ENCODE assay signal across 24 cellular contexts in genomic region chr4:45131020-45131419, GRCh38.
DNase-seq lines count a peak whose midpoint lies in the region; ATAC-seq and TF ChIP-seq lines count a peak whose summit lies in the region.
"Had no signal": no experiment of that assay in that cellular context is flagged by ENCODE, and none has a peak within 500 bp of the region (broad histone marks: within the 10 kb centered on the region; RNA-seq: fewer than 3 reads in every experiment).

No MANE protein-coding gene starts in this region.

- H3K27ac ChIP-seq in 22Rv1 (peak overlapping the region; percentile 27; the same call in 1 of the 2 replicates), GM23338 (ENCODE audit: low read depth) (no peak overlapping the region), lower lobe of right lung (no peak overlapping the region)
- H3K27ac ChIP-seq: BLaER1, GM23248, RWPE1 had no signal

- H3K9me2 ChIP-seq in GM23338 (ENCODE audit: insufficient read depth), result no peaks in the 10 kb centered on the region

- no peak overlapping the region for H3K27ac Mint-ChIP-seq in GM23338
- no peak overlapping the region for H3K27ac Mint-ChIP-seq in CD14-positive monocyte
- H3K27ac Mint-ChIP-seq: CD4-positive, alpha-beta memory T cell; HFFc6 had no signal

- no peaks in the 10 kb centered on the region for H3K36me3 ChIP-seq in GM23338 (ENCODE audit: insufficient read depth)
- no peaks in the 10 kb centered on the region for H3K36me3 ChIP-seq in endocrine pancreas (ENCODE audit: control insufficient read depth, insufficient read depth, low read length)
- H3K36me3 ChIP-seq in lower lobe of right lung, result no peaks in the 10 kb centered on the region
- H3K36me3 ChIP-seq: BLaER1, HAP-1 had no signal

- TF ChIP-seq CTCF in 22Rv1 (IDR thresholded peaks at IDR 0.05) (no peak), GM23338 (conservative IDR thresholded peaks at IDR 0.05; ENCODE audit: low read depth in 2 of 2) (no peak), lower lobe of right lung (IDR thresholded peaks at IDR 0.05) (no peak), CD14-positive monocyte (IDR thresholded peaks at IDR 0.05) (no peak)

- H3F3A ChIP-seq in GM23338 (replicated peaks; ENCODE audit: low read depth), result no peaks in the 10 kb centered on the region

- H3K4me3 ChIP-seq in GM23338 (no peak overlapping the region), endocrine pancreas (ENCODE audit: control insufficient read depth, insufficient read depth, low read length) (peak overlapping the region; percentile 16), lower lobe of right lung (no peak overlapping the region)
- H3K4me3 ChIP-seq: BLaER1, GM23248, HAP-1, K562 had no signal

- H3K27me3 Mint-ChIP-seq in GM23338 (ENCODE audit: insufficient read depth, low read depth, poor library complexity) (peaks cover 3% of the 10 kb centered on the region), CD14-positive monocyte (ENCODE audit: low read depth in 3 of 3) (no peaks in the 10 kb centered on the region)
- H3K27me3 Mint-ChIP-seq: CD4-positive, alpha-beta memory T cell had no signal

- H3K4me1 ChIP-seq in GM23338 (ENCODE audit: insufficient read depth) (0 out of 2 replicates have a peak, but pooled peaks cover 2% of the 10 kb centered on the region), endocrine pancreas (ENCODE audit: control insufficient read depth, insufficient read depth, low read length) (peaks cover 17% of the 10 kb centered on the region), lower lobe of right lung (no peaks in the 10 kb centered on the region)
- H3K4me1 ChIP-seq: BLaER1, Caco-2, HAP-1 had no signal

- H3K4me2 ChIP-seq in GM23338, result no peak overlapping the region
- H3K4me2 ChIP-seq: BLaER1 had no signal

- DNase-seq in GM23338 (ENCODE audit: low spot score) (no peak), NCI-H774 (lab: John Stamatoyannopoulos, UW) (peak; percentile 63), lower lobe of right lung (no peak), GM19238 (ENCODE audit: insufficient read length, low spot score) (no peak), CD14-positive monocyte (ENCODE audit: low spot score) (no peak)
- DNase-seq: Caco-2; CD4-positive, alpha-beta memory T cell; GM23248; HFFc6; Kasumi-1; NCI-H1105 treated with DMSO at 0.1 percent for 48 hours; NCI-H146; NCI-H2029; NCI-H2227 treated with DMSO at 0.1 percent for 48 hours; NCI-H526 treated with DMSO at 0.1 percent for 48 hours; SHP77 treated with DMSO at 0.1 percent for 48 hours; T-helper 1 cell had no signal

- no peak overlapping the region for H3K9ac ChIP-seq in endocrine pancreas (ENCODE audit: control insufficient read depth, insufficient read depth, low read length)
- H3K9ac ChIP-seq: BLaER1, GM23248 had no signal

- H2AFZ ChIP-seq in GM23338, result 0 out of 2 replicates have a peak overlapping the region, but pooled peaks have one; percentile 56
- H2AFZ ChIP-seq: GM23248 had no signal

- H3K9me3 Mint-ChIP-seq in GM23338 (peaks cover 78% of the 10 kb centered on the region), CD14-positive monocyte (peaks cover 0 to 15% (median 4%) of the 10 kb centered on the region in 7 donors)

- H3K27me3 ChIP-seq in GM23338 (ENCODE audit: insufficient read depth) (no peaks in the 10 kb centered on the region), endocrine pancreas (ENCODE audit: control insufficient read depth, insufficient read depth, low read length) (no peaks in the 10 kb centered on the region), lower lobe of right lung (ENCODE audit: low read depth) (no peaks in the 10 kb centered on the region)
- H3K27me3 ChIP-seq: BLaER1 had no signal

- H4K20me1 ChIP-seq in GM23338 (replicated peaks; ENCODE audit: insufficient read depth), result no peaks in the 10 kb centered on the region
- H4K20me1 ChIP-seq: BLaER1 had no signal

- no peaks in the 10 kb centered on the region for H3K4me1 Mint-ChIP-seq in GM23338
- H3K4me1 Mint-ChIP-seq in CD14-positive monocyte, result no peaks in the 10 kb centered on the region
- H3K4me1 Mint-ChIP-seq: CD4-positive, alpha-beta memory T cell had no signal

- H3K4me3 Mint-ChIP-seq in GM23338 (no peak overlapping the region), CD14-positive monocyte (no peak overlapping the region)
- H3K4me3 Mint-ChIP-seq: CD4-positive, alpha-beta memory T cell; HFFc6 had no signal

- H3K79me2 ChIP-seq in GM23338 (replicated peaks; ENCODE audit: insufficient read depth), result no peaks in the 10 kb centered on the region

- intact Hi-C loops in lower lobe of right lung (cut with DNase I), result no loop called here
- intact Hi-C loops in CD14-positive monocyte (cut with micrococcal nuclease), result no loop called here

- ATAC-seq in GM23338 (no peak), lower lobe of right lung (no peak)
- ATAC-seq: K562, Panc1 had no signal

- H3K9me3 ChIP-seq in endocrine pancreas (ENCODE audit: control insufficient read depth, low read length) (no peaks in the 10 kb centered on the region), lower lobe of right lung (no peaks in the 10 kb centered on the region)
- H3K9me3 ChIP-seq: Caco-2, HAP-1 had no signal

- H3K36me3 Mint-ChIP-seq in GM23338 (ENCODE audit: low read depth) (peaks cover 8% of the 10 kb centered on the region; the same call in 1 of the 3 replicates), CD14-positive monocyte (no peaks in the 10 kb centered on the region)
- H3K36me3 Mint-ChIP-seq: CD4-positive, alpha-beta memory T cell had no signal

TF ChIP-seq in GM23338, 12 proteins besides CTCF, POLR2A, EP300 and RAD21 (continues in another document):
- TF ChIP-seq JUNB (IDR thresholded peaks at IDR 0.05; ENCODE audit: unreplicated experiment) (no peak), ETS1 (IDR thresholded peaks at IDR 0.05) (no peak), NANOG (IDR thresholded peaks at IDR 0.05; ENCODE audit: borderline replicate concordance) (no peak), EZH2 (IDR thresholded peaks at IDR 0.05; ENCODE audit: low read depth, unreplicated experiment) (no peak)
- TF ChIP-seq, protein P1, sequence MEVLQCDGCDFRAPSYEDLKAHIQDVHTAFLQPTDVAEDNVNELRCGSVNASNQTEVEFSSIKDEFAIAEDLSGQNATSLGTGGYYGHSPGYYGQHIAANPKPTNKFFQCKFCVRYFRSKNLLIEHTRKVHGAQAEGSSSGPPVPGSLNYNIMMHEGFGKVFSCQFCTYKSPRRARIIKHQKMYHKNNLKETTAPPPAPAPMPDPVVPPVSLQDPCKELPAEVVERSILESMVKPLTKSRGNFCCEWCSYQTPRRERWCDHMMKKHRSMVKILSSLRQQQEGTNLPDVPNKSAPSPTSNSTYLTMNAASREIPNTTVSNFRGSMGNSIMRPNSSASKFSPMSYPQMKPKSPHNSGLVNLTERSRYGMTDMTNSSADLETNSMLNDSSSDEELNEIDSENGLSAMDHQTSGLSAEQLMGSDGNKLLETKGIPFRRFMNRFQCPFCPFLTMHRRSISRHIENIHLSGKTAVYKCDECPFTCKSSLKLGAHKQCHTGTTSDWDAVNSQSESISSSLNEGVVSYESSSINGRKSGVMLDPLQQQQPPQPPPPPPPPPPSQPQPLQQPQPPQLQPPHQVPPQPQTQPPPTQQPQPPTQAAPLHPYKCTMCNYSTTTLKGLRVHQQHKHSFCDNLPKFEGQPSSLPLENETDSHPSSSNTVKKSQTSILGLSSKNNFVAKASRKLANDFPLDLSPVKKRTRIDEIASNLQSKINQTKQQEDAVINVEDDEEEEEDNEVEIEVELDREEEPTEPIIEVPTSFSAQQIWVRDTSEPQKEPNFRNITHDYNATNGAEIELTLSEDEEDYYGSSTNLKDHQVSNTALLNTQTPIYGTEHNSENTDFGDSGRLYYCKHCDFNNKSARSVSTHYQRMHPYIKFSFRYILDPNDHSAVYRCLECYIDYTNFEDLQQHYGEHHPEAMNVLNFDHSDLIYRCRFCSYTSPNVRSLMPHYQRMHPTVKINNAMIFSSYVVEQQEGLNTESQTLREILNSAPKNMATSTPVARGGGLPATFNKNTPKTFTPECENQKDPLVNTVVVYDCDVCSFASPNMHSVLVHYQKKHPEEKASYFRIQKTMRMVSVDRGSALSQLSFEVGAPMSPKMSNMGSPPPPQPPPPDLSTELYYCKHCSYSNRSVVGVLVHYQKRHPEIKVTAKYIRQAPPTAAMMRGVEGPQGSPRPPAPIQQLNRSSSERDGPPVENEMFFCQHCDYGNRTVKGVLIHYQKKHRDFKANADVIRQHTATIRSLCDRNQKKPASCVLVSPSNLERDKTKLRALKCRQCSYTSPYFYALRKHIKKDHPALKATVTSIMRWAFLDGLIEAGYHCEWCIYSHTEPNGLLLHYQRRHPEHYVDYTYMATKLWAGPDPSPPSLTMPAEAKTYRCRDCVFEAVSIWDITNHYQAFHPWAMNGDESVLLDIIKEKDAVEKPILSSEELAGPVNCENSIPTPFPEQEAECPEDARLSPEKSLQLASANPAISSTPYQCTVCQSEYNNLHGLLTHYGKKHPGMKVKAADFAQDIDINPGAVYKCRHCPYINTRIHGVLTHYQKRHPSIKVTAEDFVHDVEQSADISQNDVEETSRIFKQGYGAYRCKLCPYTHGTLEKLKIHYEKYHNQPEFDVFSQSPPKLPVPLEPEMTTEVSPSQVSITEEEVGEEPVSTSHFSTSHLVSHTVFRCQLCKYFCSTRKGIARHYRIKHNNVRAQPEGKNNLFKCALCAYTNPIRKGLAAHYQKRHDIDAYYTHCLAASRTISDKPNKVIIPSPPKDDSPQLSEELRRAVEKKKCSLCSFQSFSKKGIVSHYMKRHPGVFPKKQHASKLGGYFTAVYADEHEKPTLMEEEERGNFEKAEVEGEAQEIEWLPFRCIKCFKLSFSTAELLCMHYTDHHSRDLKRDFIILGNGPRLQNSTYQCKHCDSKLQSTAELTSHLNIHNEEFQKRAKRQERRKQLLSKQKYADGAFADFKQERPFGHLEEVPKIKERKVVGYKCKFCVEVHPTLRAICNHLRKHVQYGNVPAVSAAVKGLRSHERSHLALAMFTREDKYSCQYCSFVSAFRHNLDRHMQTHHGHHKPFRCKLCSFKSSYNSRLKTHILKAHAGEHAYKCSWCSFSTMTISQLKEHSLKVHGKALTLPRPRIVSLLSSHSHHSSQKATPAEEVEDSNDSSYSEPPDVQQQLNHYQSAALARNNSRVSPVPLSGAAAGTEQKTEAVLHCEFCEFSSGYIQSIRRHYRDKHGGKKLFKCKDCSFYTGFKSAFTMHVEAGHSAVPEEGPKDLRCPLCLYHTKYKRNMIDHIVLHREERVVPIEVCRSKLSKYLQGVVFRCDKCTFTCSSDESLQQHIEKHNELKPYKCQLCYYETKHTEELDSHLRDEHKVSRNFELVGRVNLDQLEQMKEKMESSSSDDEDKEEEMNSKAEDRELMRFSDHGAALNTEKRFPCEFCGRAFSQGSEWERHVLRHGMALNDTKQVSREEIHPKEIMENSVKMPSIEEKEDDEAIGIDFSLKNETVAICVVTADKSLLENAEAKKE (CRISPR knock-in tag; IDR thresholded peaks at IDR 0.05), result no peak
